Comparison of ENCODE assay signal across 13 cellular contexts in the genomic region with DNA sequence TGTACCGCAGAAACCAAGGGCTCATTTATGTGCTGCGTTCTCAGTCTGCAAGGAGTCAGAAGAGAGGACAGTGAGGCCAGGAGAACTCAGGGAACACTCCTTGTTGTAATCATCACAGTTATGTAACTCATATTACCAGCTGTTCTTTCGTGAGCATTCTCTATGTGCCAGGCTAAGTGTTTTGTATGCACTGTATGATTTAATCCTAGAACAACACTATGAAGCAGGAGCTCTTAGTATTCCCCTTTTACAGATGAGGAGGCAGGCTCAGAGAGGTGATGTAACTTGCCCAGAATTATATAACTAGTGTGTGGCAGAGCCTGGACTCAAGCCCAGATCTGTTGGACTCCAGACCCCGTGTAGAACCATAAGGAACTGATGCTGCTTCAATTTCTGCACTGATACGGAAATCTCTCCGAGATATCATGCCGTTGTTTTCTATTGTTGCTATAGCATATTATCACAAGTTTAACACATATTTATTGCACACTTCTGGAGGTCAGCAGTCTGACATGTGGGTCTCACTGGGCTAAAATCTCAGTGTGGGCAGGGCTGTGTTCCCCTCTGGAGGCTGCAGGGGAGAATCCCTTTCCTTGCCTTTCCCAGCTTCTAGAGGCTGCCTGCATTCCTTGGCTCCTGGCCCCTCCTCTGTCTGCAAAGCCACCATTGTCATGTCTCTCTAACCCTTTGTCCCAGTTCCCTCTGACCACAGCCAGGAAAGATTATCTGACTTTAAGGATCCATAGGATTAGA. TPM values are rescaled to one million over a fixed set of nuclear protein-coding genes. Genes with fewer than 3 reads are reported as not detected.
DNase-seq lines count a peak whose midpoint lies in the region; ATAC-seq and FAIRE-seq lines count a peak whose summit lies in the region.
"Had no signal": no experiment of that assay in that cellular context is flagged by ENCODE, and none has a peak within 500 bp of the region (broad histone marks: within the 10 kb centered on the region; RNA-seq: fewer than 3 reads in every experiment).

No MANE protein-coding gene starts in this region.

- no peaks in the 10 kb centered on the region for H3K9me3 ChIP-seq in GM23248 (ENCODE audit: low read depth)
- no peaks in the 10 kb centered on the region for H3K9me3 ChIP-seq in adipocyte (ENCODE audit: control insufficient read depth, low read length)
- no peaks in the 10 kb centered on the region for H3K9me3 ChIP-seq in T-helper 17 cell (ENCODE audit: control insufficient read depth, low read length, poor library complexity, severe bottlenecking)
- H3K9me3 ChIP-seq: testis had no signal

- H3K27me3 Mint-ChIP-seq in T-helper 17 cell = peaks cover 36% of the 10 kb centered on the region

- peak; percentile 46 for DNase-seq in GM23248
- DNase-seq in adipocyte (ENCODE audit: low read depth) = peak; percentile 69
- DNase-seq in glomerular visceral epithelial cell (ENCODE audit: extremely low spot score) = peak; percentile 54
- DNase-seq in sciatic nerve (ENCODE audit: low spot score) = no peak
- no peak for DNase-seq in GM19239 (ENCODE audit: insufficient read length, low spot score)
- no peak for DNase-seq in hippocampal formation (lab: John Stamatoyannopoulos, UW)
- DNase-seq in T-helper 17 cell = no peak
- DNase-seq: CD8-positive, alpha-beta memory T cell; H7; kidney glomerular epithelial cell; testis had no signal

- in situ Hi-C loops in GM23248 (cut with MboI) = loop anchor here (10.0 kb wide), 1 partner anchor 119 kb away; no protein-coding TSS in a partner anchor

- H4K20me1 ChIP-seq in GM23248 (ENCODE audit: insufficient read depth) = no peaks in the 10 kb centered on the region

- intact Hi-C loops in sciatic nerve (cut with DNase I) = loop anchor here (10.0 kb wide), 1 partner anchor 119 kb away; no protein-coding TSS in a partner anchor

- H3K4me1 ChIP-seq in GM23248 (ENCODE audit: insufficient read depth) = peaks cover 47% of the 10 kb centered on the region
- H3K4me1 ChIP-seq in adipocyte (ENCODE audit: control insufficient read depth, insufficient read depth, low read length) = peaks cover 62% of the 10 kb centered on the region

- H3K9me2 ChIP-seq in GM23248 (ENCODE audit: insufficient read depth) = no peaks in the 10 kb centered on the region

- peaks cover 2% of the 10 kb centered on the region for H3K4me1 Mint-ChIP-seq in T-helper 17 cell
- H3K4me1 Mint-ChIP-seq: CD8-positive, alpha-beta memory T cell had no signal

- no peak overlapping the region for H3K27ac Mint-ChIP-seq in T-helper 17 cell
- H3K27ac Mint-ChIP-seq: CD8-positive, alpha-beta memory T cell; T-helper 2 cell treated with Interferon-gamma antibody and Interleukin-4, amounts not matched to agents 5 μg/mL and 100 μg/mL, for 36 hours had no signal

- H3K9ac ChIP-seq in GM23248 (no peak overlapping the region), adipocyte (ENCODE audit: low read length) (peak overlapping the region; percentile 24)

- H3K4me3 ChIP-seq in GM23248 (no peak overlapping the region), adipocyte (ENCODE audit: low read length) (no peak overlapping the region)
- H3K4me3 ChIP-seq: testis had no signal

- no peak for FAIRE-seq in GM19239 (lab: Jason Lieb, UNC)

- H3K4me2 ChIP-seq in GM23248 (ENCODE audit: unreplicated experiment) = no peak overlapping the region

- no peaks in the 10 kb centered on the region for H3K79me2 ChIP-seq in GM23248 (ENCODE audit: insufficient read depth)

- WGBS in GM23248 (ENCODE audit: low coverage in 1 of 2, low lambda C conversion rate in 2 of 2, missing lambda C conversion rate in 2 of 2), 2 experiments = 17 to 22% methylated on average over 7 of the region's 7 CpGs

- H3K36me3 Mint-ChIP-seq in T-helper 17 cell (ENCODE audit: low read depth) = peaks cover 4% of the 10 kb centered on the region
- H3K36me3 Mint-ChIP-seq: CD8-positive, alpha-beta memory T cell had no signal

- H3K27me3 ChIP-seq in GM23248 (replicated peaks; ENCODE audit: insufficient read depth) (no peaks in the 10 kb centered on the region), adipocyte (replicated peaks; ENCODE audit: control insufficient read depth, insufficient read depth, low read length) (no peaks in the 10 kb centered on the region)
- H3K27me3 ChIP-seq: testis had no signal

- no peak overlapping the region for H3K4me3 Mint-ChIP-seq in T-helper 17 cell
- H3K4me3 Mint-ChIP-seq: T-helper 2 cell treated with Interferon-gamma antibody and Interleukin-4, amounts not matched to agents 5 μg/mL and 100 μg/mL, for 36 hours had no signal

- H3K36me3 ChIP-seq in GM23248 (ENCODE audit: low read depth) = no peaks in the 10 kb centered on the region
- no peaks in the 10 kb centered on the region for H3K36me3 ChIP-seq in adipocyte (ENCODE audit: control insufficient read depth, insufficient read depth, low read length, severe bottlenecking)

- H3K27ac ChIP-seq in GM23248 = no peak overlapping the region

- H2AFZ ChIP-seq in GM23248 = no peak overlapping the region

- ATAC-seq in sciatic nerve (peak; percentile 12), GM19397 (IDR thresholded peaks at IDR 0.05; ENCODE audit: unreplicated experiment) (no peak), T-helper 17 cell (no peak)

- peaks cover 23% of the 10 kb centered on the region for H3F3A ChIP-seq in GM23248 (ENCODE audit: insufficient read depth)

RNA-seq across cellular contexts. Expression of gene CD9, which starts 16.3 kb away (rescaled TPM):
- 24.7 and 28.6 TPM in 2 replicates for total RNA-seq in GM23248 (2014; rRNA removed; shearing (Covaris generic))
- 45.1 and 46.9 TPM in 2 replicates for polyA plus RNA-seq in GM23248 (2016; fragmentation: Nextera tagmentation; extraction: Ambion mirVana)
- total RNA-seq in sciatic nerve (554 TPM), T-helper 17 cell (10 to 100 TPM in 1 of 2 donors, 1 to 10 TPM in 1; 2.4 to 28.0 TPM)

RNA-seq across cellular contexts. Expression of gene VWF, which starts 59.4 kb away (rescaled TPM):
- not detected in 2 replicates for total RNA-seq in GM23248 (2014; rRNA removed; shearing (Covaris generic))
- polyA plus RNA-seq in GM23248 (2016; fragmentation: Nextera tagmentation; extraction: Ambion mirVana) = 0.03 and 0.14 TPM in 2 replicates
- total RNA-seq in sciatic nerve = 655 TPM
- total RNA-seq in T-helper 17 cell = 1 to 10 TPM in 1 of 2 donors, under 1 TPM in 1; 0.55 to 4.1 TPM
- polyA plus RNA-seq: CD8-positive, alpha-beta memory T cell had no signal

Comparison
In these comparisons a context has a peak if more than half of its experiments do, and no peak if none do; other contexts are left out.
1. DNase-seq: peak in GM23248 (single experiment), adipocyte (single experiment) and glomerular visceral epithelial cell (single experiment); none in sciatic nerve (single experiment), GM19239 (single experiment), hippocampal formation (0 of 2) and T-helper 17 cell (0 of 3).
2. RNA of gene CD9, which starts 16.3 kb away (total RNA-seq): 554 TPM in sciatic nerve (single experiment); 24.7 to 28.6 TPM in GM23248 and 2.4 to 28.0 TPM in T-helper 17 cell; every median in the first group is over 10 times any median in the second.
3. RNA of gene VWF, which starts 59.4 kb away (total RNA-seq): 655 TPM in sciatic nerve (single experiment); 0.55 to 4.1 TPM in T-helper 17 cell and not detected in GM23248; every median in the first group is over 100 times any median in the second.